Comparison of ENCODE assay signal across 8 cellular contexts in genomic region chr2:121754851-121755236, GRCh38. TPM values are rescaled to one million over a fixed set of nuclear protein-coding genes. Genes with fewer than 3 reads are reported as not detected.
DNase-seq lines count a peak whose midpoint lies in the region; ATAC-seq, FAIRE-seq and TF ChIP-seq lines count a peak whose summit lies in the region.

No MANE protein-coding gene starts in this region.

- WGBS in ovary, 3 donors, result 1% methylated on average over 8 of the region's 8 CpGs

- H3K4me1 ChIP-seq in MM.1S (ENCODE audit: low read length) (no peaks in the 10 kb centered on the region), ovary (ENCODE audit: insufficient read depth) (peaks cover 3% of the 10 kb centered on the region)
- peaks cover 6% of the 10 kb centered on the region for H3K4me1 ChIP-seq in effector memory CD4-positive, alpha-beta T cell (ENCODE audit: control insufficient read depth, insufficient read depth, low read length, poor library complexity, severe bottlenecking)

- H3K27me3 ChIP-seq in MM.1S (replicated peaks; ENCODE audit: insufficient read depth, low read length) (no peaks in the 10 kb centered on the region), ovary (no peaks in the 10 kb centered on the region)
- H3K27me3 ChIP-seq in effector memory CD4-positive, alpha-beta T cell (replicated peaks; ENCODE audit: control insufficient read depth, insufficient read depth, low read length, poor library complexity, severe bottlenecking), result no peaks in the 10 kb centered on the region

- H3K27ac ChIP-seq in MM.1S (ENCODE audit: low read length), result no peak overlapping the region
- peak overlapping the region; percentile 51 for H3K27ac ChIP-seq in effector memory CD4-positive, alpha-beta T cell (ENCODE audit: insufficient read depth, low read length, poor library complexity, severe bottlenecking)
- no peak overlapping the region for H3K27ac ChIP-seq in ovary

- peaks cover 37% of the 10 kb centered on the region for H3K79me2 ChIP-seq in MM.1S (ENCODE audit: low read length)

- no peaks in the 10 kb centered on the region for H3F3A ChIP-seq in MM.1S (ENCODE audit: insufficient read depth, low read length)

- no peak for DNase-seq in MM.1S
- no peak for DNase-seq in effector memory CD4-positive, alpha-beta T cell
- DNase-seq in ovary, result no peak
- no peak for DNase-seq in GM19239 (ENCODE audit: insufficient read length, low spot score)
- no peak for DNase-seq in UCSD-AML1 (lab: John Stamatoyannopoulos, UW; ENCODE audit: unreplicated experiment)
- DNase-seq in NCI-H2196 (lab: John Stamatoyannopoulos, UW; ENCODE audit: unreplicated experiment), result no peak

- H3K4me3 ChIP-seq in MM.1S (ENCODE audit: low read length) (peak overlapping the region; percentile 86), ovary (peak overlapping the region; percentile 99)
- peak overlapping the region; percentile 97 for H3K4me3 ChIP-seq in effector memory CD4-positive, alpha-beta T cell (ENCODE audit: insufficient read depth, low read depth, low read length, poor library complexity, severe bottlenecking)

- H3K9me3 ChIP-seq in MM.1S (replicated peaks; ENCODE audit: insufficient read depth, low read length), result no peaks in the 10 kb centered on the region
- no peaks in the 10 kb centered on the region for H3K9me3 ChIP-seq in effector memory CD4-positive, alpha-beta T cell (ENCODE audit: control insufficient read depth, low read length)
- H3K9me3 ChIP-seq in ovary, result no peaks in the 10 kb centered on the region

- no peak for TF ChIP-seq CTCF in MM.1S (IDR thresholded peaks at IDR 0.05; ENCODE audit: low read length)
- no peak for TF ChIP-seq CTCF in ovary (IDR thresholded peaks at IDR 0.05)

- no peak for TF ChIP-seq POLR2A in ovary (IDR thresholded peaks at IDR 0.05)

- peak overlapping the region; percentile 59 for H3K9ac ChIP-seq in MM.1S (ENCODE audit: low read length)

- H3K36me3 ChIP-seq in MM.1S (replicated peaks; ENCODE audit: insufficient read depth, low read length) (peaks cover 3% of the 10 kb centered on the region; the same call in 1 of the 2 replicates), ovary (no peaks in the 10 kb centered on the region)
- peaks cover 2% of the 10 kb centered on the region for H3K36me3 ChIP-seq in effector memory CD4-positive, alpha-beta T cell (ENCODE audit: control insufficient read depth, insufficient read depth, low read length)

- H3K9me2 ChIP-seq in MM.1S (replicated peaks; ENCODE audit: insufficient read depth, low read length), result no peaks in the 10 kb centered on the region

- no peak for TF ChIP-seq EP300 in ovary (IDR thresholded peaks at IDR 0.05)

- peak; percentile 14 for ATAC-seq in GM18870 (IDR thresholded peaks at IDR 0.05; ENCODE audit: unreplicated experiment)
- ATAC-seq in HG03095 (IDR thresholded peaks at IDR 0.05; ENCODE audit: unreplicated experiment), result no peak

- H3K4me2 ChIP-seq in MM.1S (ENCODE audit: low read depth, low read length), result peak overlapping the region; percentile 92

- H4K20me1 ChIP-seq in MM.1S (ENCODE audit: insufficient read depth, low read length), result no peaks in the 10 kb centered on the region

- intact Hi-C loops in ovary (cut with DNase I), result loop anchor here in 1 of 4 donors (10.0 kb wide), 1 partner anchor 230 kb away; no protein-coding TSS in a partner anchor

- peak overlapping the region; percentile 92 for H2AFZ ChIP-seq in MM.1S (ENCODE audit: low read length)

- no peak for FAIRE-seq in GM19239 (lab: Jason Lieb, UNC)

RNA-seq across cellular contexts. Expression of gene TSN, which starts 0.6 kb away (rescaled TPM):
- 10 to 100 TPM; 28.5 to 64.1 (median 53.7) TPM for total RNA-seq in ovary
- 10 to 100 TPM; 31.0 to 44.7 TPM for polyA plus RNA-seq in ovary

RNA-seq across cellular contexts. Expression of gene NIFK, which starts 18.2 kb away (rescaled TPM):
- 10 to 100 TPM; 37.3 to 82.1 (median 49.9) TPM for total RNA-seq in ovary
- 10 to 100 TPM; 33.0 to 66.6 TPM for polyA plus RNA-seq in ovary
